8 cellular contexts compared by ENCODE assay signal in genomic region chr6:27814665-27815424, GRCh38.
DNase-seq lines count a peak whose midpoint lies in the region; ATAC-seq and TF ChIP-seq lines count a peak whose summit lies in the region.

No MANE protein-coding gene starts in this region.

- H3K36me3 ChIP-seq in SJSA1 (no peaks in the 10 kb centered on the region), cardiac muscle cell (no peaks in the 10 kb centered on the region), trophoblast cell (ENCODE audit: control insufficient read depth in 1 of 2, insufficient read depth in 2 of 2, low read length in 2 of 2) (no peaks in the 10 kb centered on the region)

- H2BK120ac ChIP-seq in trophoblast cell (ENCODE audit: insufficient read depth, low read length, poor library complexity) = peak overlapping the region; percentile 35

- H3K4me1 ChIP-seq in SJSA1 (replicated peaks) (peaks cover 20% of the 10 kb centered on the region), cardiac muscle cell (ENCODE audit: low read depth) (peaks cover 7% of the 10 kb centered on the region), trophoblast cell (ENCODE audit: control insufficient read depth in 1 of 2, insufficient read depth in 2 of 2, low read length in 2 of 2) (no peaks in the 10 kb centered on the region)

- peaks cover 1% of the 10 kb centered on the region for H3K9me3 Mint-ChIP-seq in activated naive CD8-positive, alpha-beta T cell treated with anti-CD3 and anti-CD28 coated beads for 36 hours

- H4K8ac ChIP-seq in trophoblast cell (ENCODE audit: low read depth, low read length) = peak overlapping the region; percentile 0

- peaks cover 23% of the 10 kb centered on the region for H3K36me3 Mint-ChIP-seq in activated naive CD8-positive, alpha-beta T cell treated with anti-CD3 and anti-CD28 coated beads for 36 hours

- H3K27ac Mint-ChIP-seq in activated naive CD8-positive, alpha-beta T cell treated with anti-CD3 and anti-CD28 coated beads for 36 hours = peak overlapping the region; percentile 99

- H2BK12ac ChIP-seq in trophoblast cell (ENCODE audit: low read length) = peak overlapping the region; percentile 67

- no peak overlapping the region for H3K4ac ChIP-seq in trophoblast cell (ENCODE audit: low read depth, low read length)

- H3K18ac ChIP-seq in trophoblast cell (ENCODE audit: low read length) = peak overlapping the region; percentile 10

- peaks cover 45% of the 10 kb centered on the region for H3K4me1 Mint-ChIP-seq in activated naive CD8-positive, alpha-beta T cell treated with anti-CD3 and anti-CD28 coated beads for 36 hours

- H3K27me3 ChIP-seq in SJSA1 (replicated peaks) (no peaks in the 10 kb centered on the region), cardiac muscle cell (no peaks in the 10 kb centered on the region), trophoblast cell (ENCODE audit: insufficient read depth, low read length) (no peaks in the 10 kb centered on the region)

- H3K9ac ChIP-seq in trophoblast cell (ENCODE audit: low read length) = peak overlapping the region; percentile 64

- H3K9me3 ChIP-seq in SJSA1 (replicated peaks) (no peaks in the 10 kb centered on the region), cardiac muscle cell (ENCODE audit: low read depth) (no peaks in the 10 kb centered on the region), trophoblast cell (ENCODE audit: insufficient read depth, low read depth, low read length) (peaks cover 3% of the 10 kb centered on the region)

- peaks cover 35% of the 10 kb centered on the region for H3K27me3 Mint-ChIP-seq in activated naive CD8-positive, alpha-beta T cell treated with anti-CD3 and anti-CD28 coated beads for 36 hours

- no peak overlapping the region for H2AFZ ChIP-seq in trophoblast cell (ENCODE audit: insufficient read depth, low read length, poor library complexity)

- in situ Hi-C loops in KBM-7 (cut with MboI; ENCODE audit: low pct_unique_long_range_greater_than_20kb, low sequenced_read_pairs) = loop anchor here (25.0 kb wide), 1 partner anchor 653 kb away; no protein-coding TSS in a partner anchor

- WGBS in trophoblast cell (ENCODE audit: extremely low coverage, insufficient coverage, insufficient read length) = no CpG with 5 or more reads among the region's 40 CpGs

- H3K4me2 ChIP-seq in trophoblast cell (ENCODE audit: low read length) = peak overlapping the region; percentile 85

- H3K14ac ChIP-seq in trophoblast cell (ENCODE audit: low read length) = peak overlapping the region; percentile 6

- no peak overlapping the region for H4K12ac ChIP-seq in trophoblast cell (ENCODE audit: low read depth, low read length)

- no peak for TF ChIP-seq CTCF in cardiac muscle cell (IDR thresholded peaks at IDR 0.05; ENCODE audit: low read depth, low read length)

- H3K79me1 ChIP-seq in trophoblast cell (ENCODE audit: low read length) = peaks cover 13% of the 10 kb centered on the region

- H3K79me2 ChIP-seq in trophoblast cell (ENCODE audit: control insufficient read depth, insufficient read depth, low read length, poor library complexity) = peaks cover 2% of the 10 kb centered on the region

- no peak overlapping the region for H2AK5ac ChIP-seq in trophoblast cell (ENCODE audit: low read length)

- H3K27ac ChIP-seq in SJSA1 (0 out of 2 replicates have a peak overlapping the region, but pooled peaks have one; percentile 1), cardiac muscle cell (no peak overlapping the region), trophoblast cell (ENCODE audit: low read depth, low read length) (peak overlapping the region; percentile 63)

- H2BK5ac ChIP-seq in trophoblast cell (ENCODE audit: low read depth, low read length, poor library complexity) = peak overlapping the region; percentile 54

- peak overlapping the region; percentile 88 for H3K4me3 Mint-ChIP-seq in activated naive CD8-positive, alpha-beta T cell treated with anti-CD3 and anti-CD28 coated beads for 36 hours

- peak; percentile 38 for ATAC-seq in GM21367 (IDR thresholded peaks at IDR 0.05; ENCODE audit: unreplicated experiment)

- H3K23ac ChIP-seq in trophoblast cell (ENCODE audit: low read length) = no peak overlapping the region

- DNase-seq in COLO668 (lab: John Stamatoyannopoulos, UW; ENCODE audit: unreplicated experiment) (peak; percentile 65), HT1080 (ENCODE audit: low read depth) (peak; percentile 94), SJSA1 (ENCODE audit: low read depth in 1 of 2, low spot score in 2 of 2) (peak; percentile 85 to 86), cardiac muscle cell (ENCODE audit: low read depth in 1 of 2, low spot score in 1 of 2) (peak; percentile 81 to 97), trophoblast cell (peak; percentile 69 to 82), KBM-7 (no peak)
- DNase-seq in activated naive CD8-positive, alpha-beta T cell treated with anti-CD3 and anti-CD28 coated beads for 36 hours = peak; percentile 70

- no peak overlapping the region for H4K91ac ChIP-seq in trophoblast cell (ENCODE audit: low read depth, low read length)

- H3K4me3 ChIP-seq in SJSA1 (peak overlapping the region; percentile 4), cardiac muscle cell (peak overlapping the region; percentile 14), trophoblast cell (ENCODE audit: low read depth, low read length) (peak overlapping the region; percentile 62)

Comparison
In these comparisons a context has a peak if more than half of its experiments do, and no peak if none do; other contexts are left out.
1. H3K4me3 ChIP-seq: peak in every context shown above with its lines; median percentile 62 in trophoblast cell; 14 in cardiac muscle cell; 4 in SJSA1.